In genomic region chr20:9940329-9940728, GRCh38 we compare ENCODE assay signal across 32 cellular contexts.
"Had no signal": no experiment of that assay in that cellular context is flagged by ENCODE, and none has a peak within 500 bp of the region (broad histone marks: within the 10 kb centered on the region; RNA-seq: fewer than 3 reads in every experiment).

No MANE protein-coding gene starts in this region.

- H3K27ac ChIP-seq: KMS-11 had no signal

- H3K36me3 ChIP-seq: MG63 had no signal

- H3K4me3 ChIP-seq: MG63 had no signal

- H3K4me2 ChIP-seq: KMS-11 had no signal

- DNase-seq: Karpas-422, Kasumi-1, MG63, MM.1S, MV-4-11, NCI-H1048, NCI-H1092, NCI-H1092 treated with DMSO at 0.1 percent for 48 hours, NCI-H1105, NCI-H1105 treated with DMSO at 0.1 percent for 48 hours, NCI-H1417 treated with DMSO at 0.1 percent for 48 hours, NCI-H1436, NCI-H1436 treated with DMSO at 0.1 percent for 48 hours, NCI-H146, NCI-H1694, NCI-H1694 treated with DMSO at 0.1 percent for 48 hours, NCI-H187, NCI-H187 treated with DMSO at 0.1 percent for 48 hours, NCI-H1930, NCI-H2029, NCI-H2029 treated with DMSO at 0.1 percent for 48 hours, NCI-H2081, NCI-H2081 treated with DMSO at 0.1 percent for 48 hours, NCI-H2107, NCI-H2227 treated with DMSO at 0.1 percent for 48 hours, NCI-H226, NCI-H345, NCI-H446, NCI-H446 treated with DMSO at 0.1 percent for 48 hours, NCI-H510A treated with DMSO at 0.1 percent for 48 hours, NCI-H524 had no signal

- H3K9me3 ChIP-seq: MG63 had no signal

- H3K27me3 ChIP-seq: MG63 had no signal

- H3K9ac ChIP-seq: KMS-11 had no signal
